ENCODE assay signal across 16 cellular contexts in the genomic region with DNA sequence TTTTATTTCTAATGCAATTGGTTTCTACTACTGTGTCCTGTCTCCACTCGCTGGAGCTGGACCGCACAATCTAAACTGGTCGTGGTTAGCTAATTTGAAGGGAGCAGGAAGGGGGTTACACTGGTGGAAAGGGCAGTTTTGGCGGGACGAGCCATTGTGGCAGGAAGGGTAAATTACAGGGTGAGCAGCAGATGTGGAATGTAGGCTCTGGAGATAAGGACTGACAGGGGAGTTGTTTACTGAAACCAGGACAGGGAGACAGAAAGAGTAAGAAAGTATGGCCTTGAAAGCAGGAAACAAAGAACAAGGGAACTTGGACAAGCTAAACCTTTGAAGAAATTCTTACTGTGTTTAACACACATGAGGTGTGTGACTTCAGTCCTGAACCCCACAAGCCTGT.
DNase-seq lines count a peak whose midpoint lies in the region; ATAC-seq and TF ChIP-seq lines count a peak whose summit lies in the region.
"Had no signal": no experiment of that assay in that cellular context is flagged by ENCODE, and none has a peak within 500 bp of the region (broad histone marks: within the 10 kb centered on the region; RNA-seq: fewer than 3 reads in every experiment).

No MANE protein-coding gene starts in this region.

- no peak overlapping the region for H3K14ac ChIP-seq in mesenchymal stem cell (ENCODE audit: low read length in 2 of 2)

- no peaks in the 10 kb centered on the region for H3K36me3 ChIP-seq in mesenchymal stem cell (ENCODE audit: control insufficient read depth in 1 of 2, insufficient read depth in 2 of 2, low read depth in 1 of 2, low read length in 2 of 2)
- H3K36me3 ChIP-seq: BE2C had no signal

- H3K27me3 Mint-ChIP-seq in chondrocyte (ENCODE audit: low read depth) = peaks cover 31% of the 10 kb centered on the region
- H3K27me3 Mint-ChIP-seq in activated naive CD8-positive, alpha-beta T cell treated with anti-CD3 and anti-CD28 coated beads, Interleukin-2, amount 50 U/mL, for 24 hours = no peaks in the 10 kb centered on the region

- H2AFZ ChIP-seq in mesenchymal stem cell (ENCODE audit: low read depth, low read length) = no peak overlapping the region

- no peak overlapping the region for H4K8ac ChIP-seq in mesenchymal stem cell (ENCODE audit: low read length)

- no peak overlapping the region for H2BK15ac ChIP-seq in mesenchymal stem cell (ENCODE audit: low read depth, poor library complexity, severe bottlenecking)

- intact Hi-C loops in left cardiac atrium (cut with DNase I) (no loop called here), head of caudate nucleus (cut with DNase I) (no loop called here)

- H3K23ac ChIP-seq in mesenchymal stem cell (ENCODE audit: low read length in 2 of 2) = no peak overlapping the region

- H3K9me3 ChIP-seq in mesenchymal stem cell (ENCODE audit: control insufficient read depth, low read length) = no peaks in the 10 kb centered on the region
- H3K9me3 ChIP-seq: A549, BE2C had no signal

- no peak overlapping the region for H3K27ac Mint-ChIP-seq in chondrocyte (ENCODE audit: unreplicated experiment)
- no peak overlapping the region for H3K27ac Mint-ChIP-seq in activated naive CD8-positive, alpha-beta T cell treated with anti-CD3 and anti-CD28 coated beads, Interleukin-2, amount 50 U/mL, for 24 hours
- H3K27ac Mint-ChIP-seq: CD4-positive, alpha-beta memory T cell; HFFc6 had no signal

- no peaks in the 10 kb centered on the region for H3K9me3 Mint-ChIP-seq in chondrocyte (ENCODE audit: low read depth)
- H3K9me3 Mint-ChIP-seq in activated naive CD8-positive, alpha-beta T cell treated with anti-CD3 and anti-CD28 coated beads, Interleukin-2, amount 50 U/mL, for 24 hours = no peaks in the 10 kb centered on the region
- H3K9me3 Mint-ChIP-seq: HFFc6 had no signal

- no peaks in the 10 kb centered on the region for H3K4me1 Mint-ChIP-seq in chondrocyte (ENCODE audit: low read depth)
- H3K4me1 Mint-ChIP-seq in activated naive CD8-positive, alpha-beta T cell treated with anti-CD3 and anti-CD28 coated beads, Interleukin-2, amount 50 U/mL, for 24 hours = no peaks in the 10 kb centered on the region
- H3K4me1 Mint-ChIP-seq: CD4-positive, alpha-beta memory T cell had no signal

- no peak overlapping the region for H4K91ac ChIP-seq in mesenchymal stem cell (ENCODE audit: low read length)

- peaks cover 0 to 4% of the 10 kb centered on the region in 2 experiments for H3K27me3 ChIP-seq in mesenchymal stem cell (ENCODE audit: control insufficient read depth in 1 of 2, insufficient read depth in 1 of 2, low read length in 2 of 2)

- no peak overlapping the region for H3K4me3 Mint-ChIP-seq in chondrocyte (ENCODE audit: unreplicated experiment)
- no peak overlapping the region for H3K4me3 Mint-ChIP-seq in activated naive CD8-positive, alpha-beta T cell treated with anti-CD3 and anti-CD28 coated beads, Interleukin-2, amount 50 U/mL, for 24 hours
- H3K4me3 Mint-ChIP-seq: CD4-positive, alpha-beta memory T cell; HFFc6 had no signal

- H2BK12ac ChIP-seq in mesenchymal stem cell (ENCODE audit: low read length in 2 of 2) = no peak overlapping the region

- no peak for ATAC-seq in activated naive CD8-positive, alpha-beta T cell treated with anti-CD3 and anti-CD28 coated beads, Interleukin-2, amount 50 U/mL, for 24 hours
- ATAC-seq in left cardiac atrium = no peak
- ATAC-seq: A549 had no signal

- no peak overlapping the region for H3K27ac ChIP-seq in mesenchymal stem cell (ENCODE audit: low read length, poor library complexity, severe bottlenecking)
- H3K27ac ChIP-seq: A549, C4-2B had no signal

- 75% methylated on average over 5 of the region's 5 CpGs for WGBS in mesenchymal stem cell

- no peak overlapping the region for H3K4me3 ChIP-seq in mesenchymal stem cell (ENCODE audit: insufficient read depth in 1 of 2, low read depth in 1 of 2, low read length in 2 of 2)
- H3K4me3 ChIP-seq: A549 had no signal

- H2BK5ac ChIP-seq in mesenchymal stem cell (ENCODE audit: low read depth, low read length, poor library complexity, severe bottlenecking) = no peak overlapping the region

- H3K4me2 ChIP-seq in mesenchymal stem cell (ENCODE audit: low read length, poor library complexity, severe bottlenecking) = no peak overlapping the region
- H3K4me2 ChIP-seq: A549 had no signal

- DNase-seq in HT1080 (ENCODE audit: low read depth) (peak; percentile 7), chondrocyte (ENCODE audit: low spot score) (peak; percentile 22), iris pigment epithelial cell (ENCODE audit: low read depth) (peak; percentile 9), left cardiac atrium (no peak), mesenchymal stem cell (no peak), head of caudate nucleus (no peak)
- DNase-seq in activated naive CD8-positive, alpha-beta T cell treated with anti-CD3 and anti-CD28 coated beads, Interleukin-2, amount 50 U/mL, for 24 hours = no peak
- DNase-seq: BE2C; CD4-positive, alpha-beta memory T cell; DMS79; GDM1; GOT3; HCEC 1CT; HFFc6 had no signal

- H3K9ac ChIP-seq in mesenchymal stem cell (ENCODE audit: low read length) = no peak overlapping the region

- H2BK120ac ChIP-seq in mesenchymal stem cell (ENCODE audit: low read depth, low read length) = no peak overlapping the region

- no peaks in the 10 kb centered on the region for H3K4me1 ChIP-seq in mesenchymal stem cell (ENCODE audit: control insufficient read depth, insufficient read depth, low read depth, low read length)
- H3K4me1 ChIP-seq: A549, BE2C had no signal

- H2AK5ac ChIP-seq in mesenchymal stem cell (ENCODE audit: low read length, severe bottlenecking) = no peak overlapping the region

- H3K4ac ChIP-seq in mesenchymal stem cell (ENCODE audit: low read depth in 1 of 2, low read length in 2 of 2) = no peak overlapping the region

- TF ChIP-seq CTCF in chondrocyte (IDR thresholded peaks at IDR 0.05) = no peak

- no peak overlapping the region for H3K18ac ChIP-seq in mesenchymal stem cell (ENCODE audit: low read depth in 1 of 2, low read length in 2 of 2)

- H3K79me1 ChIP-seq in mesenchymal stem cell (replicated peaks; ENCODE audit: low read length, poor library complexity, severe bottlenecking) = no peaks in the 10 kb centered on the region

- no peaks in the 10 kb centered on the region for H3K36me3 Mint-ChIP-seq in chondrocyte (ENCODE audit: low read depth)
- no peaks in the 10 kb centered on the region for H3K36me3 Mint-ChIP-seq in activated naive CD8-positive, alpha-beta T cell treated with anti-CD3 and anti-CD28 coated beads, Interleukin-2, amount 50 U/mL, for 24 hours (ENCODE audit: low read depth)
- H3K36me3 Mint-ChIP-seq: CD4-positive, alpha-beta memory T cell had no signal

Comparison
In these comparisons a context has a peak if more than half of its experiments do, and no peak if none do; other contexts are left out.
1. DNase-seq: peak in HT1080 (single experiment), chondrocyte (single experiment) and iris pigment epithelial cell (single experiment); none in activated naive CD8-positive, alpha-beta T cell treated with anti-CD3 and anti-CD28 coated beads, Interleukin-2, amount 50 U/mL, for 24 hours (single experiment), left cardiac atrium (single experiment), mesenchymal stem cell (single experiment) and head of caudate nucleus (0 of 42).